9 cellular contexts compared by ENCODE assay signal in genomic region chr22:22106855-22107254, GRCh38.
"Had no signal": no experiment of that assay in that cellular context is flagged by ENCODE, and none has a peak within 500 bp of the region (broad histone marks: within the 10 kb centered on the region; RNA-seq: fewer than 3 reads in every experiment).

No MANE protein-coding gene starts in this region.

- H3K9ac ChIP-seq: GM23248, KMS-11 had no signal

- DNase-seq: GM23248, GOT3, H7, HFFc6, KBM-7 had no signal

- H3K9me3 Mint-ChIP-seq: HFFc6 had no signal

- H3K9me3 ChIP-seq: HAP-1 had no signal

- ATAC-seq: HCT116 had no signal

- H3K4me3 Mint-ChIP-seq: HFFc6 had no signal

- H3K4me1 ChIP-seq: HAP-1 had no signal

- FAIRE-seq: HTR-8/SVneo had no signal

- H3K27ac ChIP-seq: GM23248, KMS-11 had no signal

- H3K27ac Mint-ChIP-seq: HFFc6 had no signal

- H3K4me3 ChIP-seq: GM23248, HAP-1 had no signal

- H2AFZ ChIP-seq: GM23248 had no signal

- H3K36me3 ChIP-seq: HAP-1 had no signal

- H3K4me2 ChIP-seq: KMS-11 had no signal
